Comparison of ENCODE assay signal across 8 cellular contexts in genomic region chr9:92325991-92326500, GRCh38. TPM values are rescaled to one million over a fixed set of nuclear protein-coding genes. Genes with fewer than 3 reads are reported as not detected.
DNase-seq lines count a peak whose midpoint lies in the region; ATAC-seq, FAIRE-seq and TF ChIP-seq lines count a peak whose summit lies in the region.

No MANE protein-coding gene starts in this region.

- H3K9me3 ChIP-seq in CD4-positive, alpha-beta T cell (ENCODE audit: control insufficient read depth, low read length): no peaks in the 10 kb centered on the region
- H3K9me3 ChIP-seq in RWPE2 (ENCODE audit: severe bottlenecking) (no peaks in the 10 kb centered on the region), neuron (ENCODE audit: low read length) (no peaks in the 10 kb centered on the region)

- H2AFZ ChIP-seq in neuron (ENCODE audit: low read depth, low read length): peak overlapping the region; percentile 98

- intact Hi-C loops in CD4-positive, alpha-beta T cell (cut with DNase I, micrococcal nuclease): loop anchor here (1.0 to 10.0 kb wide), 10 partner anchors 33 to 1931 kb away; partner anchors contain the start of genes IARS1 (in 2 of the 2), IPPK (in 2 of the 2), BICD2 (in 1 of the 2) and PHF2 (in 1 of the 2)

- CTCF ChIA-PET in CD4-positive, alpha-beta T cell (lab: Charles Lee): no interaction called here

- H3K36me3 ChIP-seq in RWPE2 (ENCODE audit: low read depth) (peaks cover 28% of the 10 kb centered on the region), neuron (ENCODE audit: insufficient read depth, low read length) (peaks cover 21% of the 10 kb centered on the region)

- POLR2A ChIA-PET in CD4-positive, alpha-beta T cell (lab: Charles Lee): interaction anchor here (0.6 to 2.0 kb wide), 10 partner anchors 20 to 438 kb away, joined by 3 to 19 read pairs (median 4); partner anchors contain the start of genes IARS1, IPPK, OGN and SPTLC1

- peak overlapping the region; percentile 94 for H3K27ac ChIP-seq in CD4-positive, alpha-beta T cell (ENCODE audit: low read depth, low read length)
- peak overlapping the region; percentile 73 for H3K27ac ChIP-seq in RWPE2 (ENCODE audit: poor library complexity, severe bottlenecking)

- no peak for FAIRE-seq in H54 (lab: Jason Lieb, UNC)

- H3K27me3 Mint-ChIP-seq in CD4-positive, alpha-beta T cell: no peaks in the 10 kb centered on the region

- H3K27me3 ChIP-seq in CD4-positive, alpha-beta T cell (ENCODE audit: control insufficient read depth, insufficient read depth, low read length): no peaks in the 10 kb centered on the region
- H3K27me3 ChIP-seq in RWPE2 (ENCODE audit: insufficient read depth, poor library complexity, severe bottlenecking): no peaks in the 10 kb centered on the region
- H3K27me3 ChIP-seq in neuron (ENCODE audit: insufficient read depth, low read length): no peaks in the 10 kb centered on the region

- no peak for TF ChIP-seq CTCF in CD4-positive, alpha-beta T cell (IDR thresholded peaks at IDR 0.05)
- TF ChIP-seq CTCF in RWPE2 (IDR thresholded peaks at IDR 0.05; ENCODE audit: poor library complexity, severe bottlenecking) (no peak), epithelial cell of proximal tubule (conservative IDR thresholded peaks at IDR 0.05; ENCODE audit: low read depth, low read length) (no peak)

- no peaks in the 10 kb centered on the region for H3K9me3 Mint-ChIP-seq in CD4-positive, alpha-beta T cell

- H3K27ac Mint-ChIP-seq in CD4-positive, alpha-beta T cell: peak overlapping the region; percentile 94

- peaks cover 41% of the 10 kb centered on the region for H3K36me3 Mint-ChIP-seq in CD4-positive, alpha-beta T cell (ENCODE audit: low read depth)

- H3K4me1 ChIP-seq in RWPE2 (ENCODE audit: insufficient read depth, poor library complexity, severe bottlenecking) (peaks cover 18% of the 10 kb centered on the region), neuron (ENCODE audit: insufficient read depth, low read length) (peaks cover 21% of the 10 kb centered on the region)

- DNase-seq in CD4-positive, alpha-beta T cell: no peak
- DNase-seq in H54 (ENCODE audit: insufficient read length, low spot score) (no peak), RWPE2 (ENCODE audit: low spot score) (no peak), epithelial cell of proximal tubule (ENCODE audit: low read depth) (no peak), UCSD-AML1 (lab: John Stamatoyannopoulos, UW; ENCODE audit: unreplicated experiment) (no peak), anterior cingulate cortex (lab: John Stamatoyannopoulos, UW) (no peak)

- H3K4me1 Mint-ChIP-seq in CD4-positive, alpha-beta T cell (ENCODE audit: low read depth): peaks cover 40% of the 10 kb centered on the region

- peak; percentile 2 for ATAC-seq in CD4-positive, alpha-beta T cell (ENCODE audit: poor library complexity)
- ATAC-seq in RWPE2 (ENCODE audit: low read depth) (peak; percentile 14), HG02678 (IDR thresholded peaks at IDR 0.05; ENCODE audit: unreplicated experiment) (no peak)

- H3K4me3 ChIP-seq in RWPE2 (ENCODE audit: severe bottlenecking) (peak overlapping the region; percentile 70), epithelial cell of proximal tubule (ENCODE audit: low read depth, low read length) (peak overlapping the region; percentile 88), neuron (ENCODE audit: low read length) (peak overlapping the region; percentile 88)

- TF ChIP-seq POLR2A in H54 (IDR thresholded peaks at IDR 0.05; ENCODE audit: low read depth, low read length): peak; percentile 95; the same call in 1 of the 2 replicates

- peak overlapping the region; percentile 96 for H3K4me3 Mint-ChIP-seq in CD4-positive, alpha-beta T cell

RNA-seq across cellular contexts. Expression of gene CENPP, which starts 0.3 kb away (rescaled TPM):
- total RNA-seq in CD4-positive, alpha-beta T cell: 1 to 10 TPM; 4.8 TPM
- 4.4 and 6.9 TPM in 2 replicates for total RNA-seq in epithelial cell of proximal tubule

RNA-seq across cellular contexts. Expression of gene NOL8, which starts 0.9 kb away (rescaled TPM):
- total RNA-seq in CD4-positive, alpha-beta T cell: 10 to 100 TPM; 55.9 to 65.7 TPM
- 19.8 and 26.9 TPM in 2 replicates for total RNA-seq in epithelial cell of proximal tubule

RNA-seq across cellular contexts. Expression of gene IARS1, which starts 32.5 kb away (rescaled TPM):
- total RNA-seq in CD4-positive, alpha-beta T cell: 10 to 100 TPM; 49.8 to 56.8 TPM
- total RNA-seq in epithelial cell of proximal tubule: 98.2 and 185 TPM in 2 replicates
